Comparison of ENCODE assay signal across 8 cellular contexts in the genomic region with DNA sequence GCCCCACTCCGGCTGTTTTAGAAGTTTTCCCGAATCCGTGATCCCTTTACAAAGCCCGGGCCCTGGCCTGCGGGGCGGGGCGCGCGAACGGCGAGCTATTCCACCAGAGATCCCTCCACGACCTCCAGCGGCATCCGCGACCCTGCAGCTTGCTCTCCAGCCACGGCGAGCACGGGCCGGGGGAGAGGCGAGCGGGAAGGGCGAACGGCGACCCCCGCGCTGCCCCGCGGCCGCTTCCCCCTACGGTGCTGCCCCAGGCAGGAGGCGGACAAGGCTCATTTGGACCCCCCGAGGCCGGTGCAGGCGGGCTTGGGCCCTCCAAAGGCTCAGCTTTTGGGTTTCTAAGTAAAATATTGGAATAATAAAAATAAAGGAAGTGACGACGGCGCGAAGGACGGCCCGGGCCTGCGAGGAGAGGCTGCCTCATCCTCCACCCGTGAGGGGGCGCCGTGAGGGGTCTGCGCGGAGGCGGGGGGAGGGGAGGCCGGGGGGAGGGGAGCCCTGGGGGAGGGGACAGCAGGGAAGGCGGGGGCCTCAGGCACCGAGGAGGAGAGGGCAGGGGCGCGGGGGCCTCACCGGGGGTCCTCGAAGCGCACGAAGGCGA. TPM values are rescaled to one million over a fixed set of nuclear protein-coding genes. Genes with fewer than 3 reads are reported as not detected.
A peak's percentile ranks its signal among the peaks of the same experiment; 100 is the strongest.
DNase-seq lines count a peak whose midpoint lies in the region; ATAC-seq and TF ChIP-seq lines count a peak whose summit lies in the region.

No MANE protein-coding gene starts in this region.

- peak; percentile 16 for ATAC-seq in GM21825 (IDR thresholded peaks at IDR 0.05; ENCODE audit: unreplicated experiment)

- H3K4me3 ChIP-seq in GM08714 (ENCODE audit: low read length) (peak overlapping the region; percentile 77), MM.1S (ENCODE audit: low read length) (peak overlapping the region; percentile 79), cardiac muscle cell (peak overlapping the region; percentile 81)

- H3K9me3 ChIP-seq in MM.1S (replicated peaks; ENCODE audit: insufficient read depth, low read length) (no peaks in the 10 kb centered on the region), cardiac muscle cell (ENCODE audit: low read depth) (no peaks in the 10 kb centered on the region)

- no peaks in the 10 kb centered on the region for H3K4me1 ChIP-seq in MM.1S (ENCODE audit: low read length)
- peaks cover 4% of the 10 kb centered on the region for H3K4me1 ChIP-seq in cardiac muscle cell (ENCODE audit: low read depth)

- peak overlapping the region; percentile 54; the same call in 1 of the 2 replicates for H3K4me2 ChIP-seq in MM.1S (ENCODE audit: low read depth, low read length)

- H3K9me2 ChIP-seq in MM.1S (replicated peaks; ENCODE audit: insufficient read depth, low read length) = no peaks in the 10 kb centered on the region

- no peak for DNase-seq in MM.1S
- DNase-seq in activated naive CD4-positive, alpha-beta T cell treated with anti-CD3 and anti-CD28 coated beads, Interleukin-2, amount 50 U/mL, for 16 hours = peak; percentile 62
- no peak for DNase-seq in cardiac muscle cell (ENCODE audit: low read depth in 1 of 2, low spot score in 1 of 2)
- DNase-seq in posterior cingulate gyrus = peak in 6 of 10 donors; percentile 29 to 88 (median 38)
- no peak for DNase-seq in GF-D8 (lab: John Stamatoyannopoulos, UW)
- no peak for DNase-seq in foreskin melanocyte

- no peaks in the 10 kb centered on the region for H4K20me1 ChIP-seq in MM.1S (ENCODE audit: insufficient read depth, low read length)

- no peaks in the 10 kb centered on the region for H3K36me3 ChIP-seq in MM.1S (replicated peaks; ENCODE audit: insufficient read depth, low read length)
- peaks cover 29% of the 10 kb centered on the region for H3K36me3 ChIP-seq in cardiac muscle cell

- no peak overlapping the region for H2AFZ ChIP-seq in MM.1S (ENCODE audit: low read length)

- intact Hi-C loops in posterior cingulate gyrus (cut with DNase I) = loop anchor here (1.0 kb wide), 1 partner anchor 27 kb away; a partner anchor contains a TSS

- H3K9ac ChIP-seq in MM.1S (ENCODE audit: low read length) = peak overlapping the region; percentile 73; the same call in 1 of the 2 replicates

- 0 out of 2 replicates have a peak, but pooled peaks cover 3% of the 10 kb centered on the region for H3F3A ChIP-seq in MM.1S (ENCODE audit: insufficient read depth, low read length)

- H3K27me3 ChIP-seq in MM.1S (replicated peaks; ENCODE audit: insufficient read depth, low read length) = no peaks in the 10 kb centered on the region
- no peaks in the 10 kb centered on the region for H3K27me3 ChIP-seq in cardiac muscle cell

- peak overlapping the region; percentile 52; the same call in 1 of the 2 replicates for H3K27ac ChIP-seq in MM.1S (ENCODE audit: low read length)
- H3K27ac ChIP-seq in cardiac muscle cell = peak overlapping the region; percentile 92

- peaks cover 52% of the 10 kb centered on the region for H3K79me2 ChIP-seq in MM.1S (ENCODE audit: low read length)

- TF ChIP-seq CTCF in MM.1S (IDR thresholded peaks at IDR 0.05; ENCODE audit: low read length) (no peak), cardiac muscle cell (IDR thresholded peaks at IDR 0.05; ENCODE audit: low read depth, low read length) (no peak)

RNA-seq across cellular contexts. Expression of a gene that starts 0.6 kb away (rescaled TPM):
- 126 and 131 TPM in 2 replicates for total RNA-seq in cardiac muscle cell
- polyA plus RNA-seq in cardiac muscle cell = 195 and 205 TPM in 2 replicates

RNA-seq across cellular contexts. Expression of a gene that starts 22.7 kb away (rescaled TPM):
- 13.8 and 19.3 TPM in 2 replicates for total RNA-seq in cardiac muscle cell
- polyA plus RNA-seq in cardiac muscle cell = 11.4 and 12.7 TPM in 2 replicates

RNA-seq across cellular contexts. Expression of a gene that starts 22.8 kb away (rescaled TPM):
- total RNA-seq in cardiac muscle cell = 11.9 and 21.1 TPM in 2 replicates
- 41.9 and 58.8 TPM in 2 replicates for polyA plus RNA-seq in cardiac muscle cell

RNA-seq across cellular contexts. Expression of a gene that starts 27.0 kb away (rescaled TPM):
- 186 and 248 TPM in 2 replicates for total RNA-seq in cardiac muscle cell
- polyA plus RNA-seq in cardiac muscle cell = 534 and 546 TPM in 2 replicates

RNA-seq across cellular contexts. Expression of a gene that starts 31.0 kb away (rescaled TPM):
- total RNA-seq in cardiac muscle cell = 759 and 1,227 TPM in 2 replicates
- 1,076 and 1,511 TPM in 2 replicates for polyA plus RNA-seq in cardiac muscle cell

Comparison
In these comparisons a context has a peak if more than half of its experiments do, and no peak if none do; other contexts are left out.
1. DNase-seq: peak in activated naive CD4-positive, alpha-beta T cell treated with anti-CD3 and anti-CD28 coated beads, Interleukin-2, amount 50 U/mL, for 16 hours (single experiment) and posterior cingulate gyrus (6 of 10); none in MM.1S (single experiment), cardiac muscle cell (0 of 2), GF-D8 (single experiment) and foreskin melanocyte (single experiment).
2. Peak in every context shown above with its lines, with median percentiles within 50 percentile points of each other: H3K4me3 ChIP-seq.